1 cellular context compared by ENCODE assay signal in the genomic region with DNA sequence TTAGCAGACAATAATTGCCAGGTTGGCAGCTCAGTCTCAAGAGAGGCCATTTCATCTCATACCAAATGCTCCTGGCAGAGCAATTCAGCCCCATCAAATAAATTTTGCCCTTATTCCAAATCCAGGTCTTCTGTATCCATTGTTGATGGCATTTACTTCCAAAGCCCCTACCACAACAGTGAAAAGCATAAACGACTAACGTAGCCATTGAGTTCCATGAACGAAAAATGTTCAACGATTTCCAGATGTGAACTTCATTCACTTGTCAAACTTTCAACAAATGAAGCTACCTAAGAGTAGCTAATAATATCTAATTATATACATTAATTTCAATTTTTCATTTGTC.
TF ChIP-seq lines count a peak whose summit lies in the region.

No MANE protein-coding gene starts in this region.

TF ChIP-seq in GM12878, 131 proteins besides CTCF, POLR2A, EP300 and RAD21:
- TF ChIP-seq POLR2AphosphoS5 (IDR thresholded peaks at IDR 0.05; ENCODE audit: low read length) (peak; percentile 22), DPF2 (IDR thresholded peaks at IDR 0.05) (no peak)
